In the genomic region with DNA sequence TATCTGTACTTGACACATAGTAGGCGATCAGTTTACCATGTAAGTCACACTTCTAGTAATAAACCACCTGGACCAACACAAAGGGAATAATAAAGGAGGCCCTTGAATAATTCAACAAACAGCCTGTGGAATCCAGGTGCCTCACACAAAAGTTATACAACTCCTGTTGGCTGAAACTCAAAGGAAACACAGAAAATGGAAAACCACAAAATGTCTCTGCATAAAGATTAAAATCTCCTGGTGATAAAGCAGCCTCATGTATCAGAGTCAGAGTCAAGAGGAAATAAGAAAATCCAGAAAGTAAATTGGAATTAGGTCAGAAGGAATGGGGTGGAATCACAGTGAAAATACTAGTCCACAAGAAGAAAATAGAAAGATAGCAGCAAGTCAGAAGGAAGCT, we compare ENCODE assay signal across 30 cellular contexts.
"Had no signal": no experiment of that assay in that cellular context is flagged by ENCODE, and none has a peak within 500 bp of the region (broad histone marks: within the 10 kb centered on the region; RNA-seq: fewer than 3 reads in every experiment).

No MANE protein-coding gene starts in this region.

- H3K27me3 Mint-ChIP-seq: activated B cell treated with CpG ODN at 0.5 μM for 24 hours; activated CD4-positive, alpha-beta T cell treated with anti-CD3 and anti-CD28 coated beads for 36 hours; activated naive CD8-positive, alpha-beta T cell treated with anti-CD3 and anti-CD28 coated beads for 36 hours; activated T-cell treated with anti-CD3 and anti-CD28 coated beads, Interleukin-2, amount 50 U/mL, for 24 hours had no signal

- H3K4me1 Mint-ChIP-seq: activated B cell treated with CpG ODN at 0.5 μM for 24 hours; activated CD4-positive, alpha-beta memory T cell treated with anti-CD3 and anti-CD28 coated beads, Interleukin-2, amount 10 ng/mL, durations not matched to agents 7 days and 5 days; activated CD8-positive, alpha-beta memory T cell treated with anti-CD3 and anti-CD28 coated beads, Interleukin-2, amount 10 ng/mL, durations not matched to agents 7 days and 5 days had no signal

- DNase-seq: activated B cell treated with CpG ODN at 0.5 μM for 24 hours; activated CD4-positive, alpha-beta memory T cell treated with anti-CD3 and anti-CD28 coated beads, Interleukin-2, amount 10 ng/mL, durations not matched to agents 7 days and 5 days; activated CD4-positive, alpha-beta T cell treated with anti-CD3 and anti-CD28 coated beads for 1 hour; activated CD4-positive, alpha-beta T cell treated with anti-CD3 and anti-CD28 coated beads for 36 hours; activated CD4-positive, alpha-beta T cell treated with anti-CD3 and anti-CD28 coated beads, Interleukin-2, amount 10 ng/mL, durations not matched to agents 24 days and 14 days; activated CD4-positive, alpha-beta T cell treated with anti-CD3 and anti-CD28 coated beads, Interleukin-2, amount 50 U/mL, for 48 hours; activated CD8-positive, alpha-beta memory T cell treated with anti-CD3 and anti-CD28 coated beads for 24 hours; activated CD8-positive, alpha-beta memory T cell treated with anti-CD3 and anti-CD28 coated beads, Interleukin-2, amount 10 ng/mL, durations not matched to agents 7 days and 5 days; activated CD8-positive, alpha-beta memory T cell treated with anti-CD3 and anti-CD28 coated beads, Interleukin-2, amount 50 U/mL, for 48 hours; activated CD8-positive, alpha-beta T cell treated with anti-CD3 and anti-CD28 coated beads, Interleukin-2, amount 10 ng/mL, durations not matched to agents 7 days and 5 days; activated effector memory CD4-positive, alpha-beta T cell treated with Interleukin-2 at 50 U/mL for 16 hours; activated gamma-delta T cell; activated naive CD4-positive, alpha-beta T cell treated with anti-CD3 and anti-CD28 coated beads for 36 hours; activated naive CD4-positive, alpha-beta T cell treated with anti-CD3 and anti-CD28 coated beads, Interleukin-2, amount 50 U/mL, for 16 hours; activated naive CD8-positive, alpha-beta T cell treated with anti-CD3 and anti-CD28 coated beads for 36 hours; activated T-cell treated with anti-CD3 and anti-CD28 coated beads, Interleukin-2, amount 50 U/mL, for 24 hours; activated T-cell treated with anti-CD3 and anti-CD28 coated beads, Interleukin-2, amount 50 U/mL, for 48 hours; adrenal gland; amniotic stem cell; aorta; body of pancreas; brain microvascular endothelial cell; central memory CD4-positive, alpha-beta T cell; T-helper 1 cell; T-helper 2 cell; T-helper 9 cell had no signal

- H3K4me3 Mint-ChIP-seq: activated B cell treated with CpG ODN at 0.5 μM for 24 hours; activated CD4-positive, alpha-beta memory T cell treated with anti-CD3 and anti-CD28 coated beads, Interleukin-2, amount 10 ng/mL, durations not matched to agents 7 days and 5 days; activated CD4-positive, alpha-beta T cell treated with anti-CD3 and anti-CD28 coated beads for 36 hours; activated CD4-positive, alpha-beta T cell treated with anti-CD3 and anti-CD28 coated beads, Interleukin-2, amount 10 ng/mL, durations not matched to agents 24 days and 14 days; activated CD8-positive, alpha-beta memory T cell treated with anti-CD3 and anti-CD28 coated beads, Interleukin-2, amount 10 ng/mL, durations not matched to agents 7 days and 5 days; activated CD8-positive, alpha-beta T cell treated with anti-CD3 and anti-CD28 coated beads, Interleukin-2, amount 10 ng/mL, durations not matched to agents 7 days and 5 days; activated naive CD4-positive, alpha-beta T cell treated with anti-CD3 and anti-CD28 coated beads for 36 hours; activated naive CD8-positive, alpha-beta T cell treated with anti-CD3 and anti-CD28 coated beads for 36 hours; activated T-cell treated with anti-CD3 and anti-CD28 coated beads, Interleukin-2, amount 50 U/mL, for 24 hours; T-helper 1 cell treated with Interleukin-12 subunit alpha and Interleukin-12 subunit beta and Interleukin-4 antibody, amounts not matched to agents 30 μg/mL and 1 μg/mL, for 36 hours; T-helper 2 cell treated with Interferon-gamma antibody and Interleukin-4, amounts not matched to agents 5 μg/mL and 100 μg/mL, for 36 hours had no signal

- H3K36me3 Mint-ChIP-seq: activated CD8-positive, alpha-beta memory T cell treated with anti-CD3 and anti-CD28 coated beads, Interleukin-2, amount 10 ng/mL, durations not matched to agents 7 days and 5 days; activated naive CD4-positive, alpha-beta T cell treated with anti-CD3 and anti-CD28 coated beads, Interleukin-2, amount 50 U/mL, for 72 hours; activated naive CD8-positive, alpha-beta T cell treated with anti-CD3 and anti-CD28 coated beads for 36 hours had no signal

- H3K9me3 Mint-ChIP-seq: activated B cell treated with CpG ODN at 0.5 μM for 24 hours; activated naive CD4-positive, alpha-beta T cell treated with anti-CD3 and anti-CD28 coated beads for 36 hours; activated naive CD8-positive, alpha-beta T cell treated with anti-CD3 and anti-CD28 coated beads for 36 hours; activated T-helper 2 cell treated with anti-CD3 and anti-CD28 coated beads, Interferon-gamma antibody, Interleukin-2, Interleukin-4, amounts not matched to agents 10 μg/mL and 5 μg/mL and 100 μg/mL, durations not matched to agents 14 hours and 24 hours and 36 hours had no signal

- H3K27ac Mint-ChIP-seq: activated B cell treated with CpG ODN at 0.5 μM for 24 hours; activated CD4-positive, alpha-beta memory T cell treated with anti-CD3 and anti-CD28 coated beads, Interleukin-2, amount 10 ng/mL, durations not matched to agents 7 days and 5 days; activated CD4-positive, alpha-beta T cell treated with anti-CD3 and anti-CD28 coated beads for 36 hours; activated CD4-positive, alpha-beta T cell treated with anti-CD3 and anti-CD28 coated beads, Interleukin-2, amount 10 ng/mL, durations not matched to agents 24 days and 14 days; activated CD8-positive, alpha-beta memory T cell treated with anti-CD3 and anti-CD28 coated beads, Interleukin-2, amount 10 ng/mL, durations not matched to agents 7 days and 5 days; activated CD8-positive, alpha-beta T cell treated with anti-CD3 and anti-CD28 coated beads, Interleukin-2, amount 10 ng/mL, durations not matched to agents 7 days and 5 days; activated naive CD4-positive, alpha-beta T cell treated with anti-CD3 and anti-CD28 coated beads for 36 hours; activated naive CD4-positive, alpha-beta T cell treated with anti-CD3 and anti-CD28 coated beads, Interleukin-2, amount 50 U/mL, for 72 hours; activated naive CD8-positive, alpha-beta T cell treated with anti-CD3 and anti-CD28 coated beads for 36 hours; activated T-cell treated with anti-CD3 and anti-CD28 coated beads, Interleukin-2, amount 50 U/mL, for 24 hours; activated T-helper 2 cell treated with anti-CD3 and anti-CD28 coated beads, Interferon-gamma antibody, Interleukin-2, Interleukin-4, amounts not matched to agents 10 μg/mL and 5 μg/mL and 100 μg/mL, durations not matched to agents 14 hours and 24 hours and 36 hours; T-helper 1 cell treated with Interleukin-12 subunit alpha and Interleukin-12 subunit beta and Interleukin-4 antibody, amounts not matched to agents 30 μg/mL and 1 μg/mL, for 36 hours; T-helper 2 cell treated with Interferon-gamma antibody and Interleukin-4, amounts not matched to agents 5 μg/mL and 100 μg/mL, for 36 hours had no signal
